8 cellular contexts compared by ENCODE assay signal in the genomic region with DNA sequence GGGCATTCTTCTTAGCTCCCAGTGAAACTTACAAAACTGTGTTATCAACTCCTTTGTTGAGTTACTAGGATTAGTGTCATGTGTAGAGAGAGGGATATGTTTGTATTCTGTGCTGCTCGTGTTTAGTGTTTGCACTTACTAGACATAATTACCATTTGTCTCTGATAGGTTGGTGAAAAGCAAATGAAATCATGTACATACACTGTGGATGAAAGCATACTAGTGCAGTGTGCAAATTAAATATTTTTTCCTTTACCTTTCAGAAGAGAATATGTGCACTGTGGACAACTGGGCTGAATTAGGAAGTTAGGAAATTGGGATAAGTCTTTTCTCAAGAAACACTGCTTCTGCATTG. TPM values are rescaled to one million over a fixed set of nuclear protein-coding genes. Genes with fewer than 3 reads are reported as not detected.
DNase-seq lines count a peak whose midpoint lies in the region; ATAC-seq and TF ChIP-seq lines count a peak whose summit lies in the region.

No MANE protein-coding gene starts in this region.

- H3K9me3 Mint-ChIP-seq in Caco-2 (ENCODE audit: unreplicated experiment) (no peaks in the 10 kb centered on the region), chondrocyte (ENCODE audit: low read depth) (no peaks in the 10 kb centered on the region)

- H3K14ac ChIP-seq in neuronal stem cell (ENCODE audit: low read length) = no peak overlapping the region

- H3K27me3 Mint-ChIP-seq in Caco-2 (ENCODE audit: insufficient read depth, unreplicated experiment) (no peaks in the 10 kb centered on the region), chondrocyte (ENCODE audit: low read depth) (no peaks in the 10 kb centered on the region)

- H3K18ac ChIP-seq in neuronal stem cell (ENCODE audit: low read length) = no peak overlapping the region

- no peak overlapping the region for H2BK12ac ChIP-seq in neuronal stem cell (ENCODE audit: low read length)

- H3K27ac Mint-ChIP-seq in Caco-2 (ENCODE audit: unreplicated experiment) = peak overlapping the region; percentile 57
- no peak overlapping the region for H3K27ac Mint-ChIP-seq in chondrocyte (ENCODE audit: unreplicated experiment)

- intact Hi-C loops in Caco-2 (cut with micrococcal nuclease; ENCODE audit: unreplicated experiment) = no loop called here

- H3K9me3 ChIP-seq in Caco-2 (no peaks in the 10 kb centered on the region), MG63 (no peaks in the 10 kb centered on the region), neuronal stem cell (replicated peaks in 1 of 2; ENCODE audit: control insufficient read depth in 2 of 2, insufficient read depth in 1 of 2, low read depth in 1 of 2, low read length in 2 of 2) (peaks cover 0 to 6% of the 10 kb centered on the region in 2 donors)

- POLR2A ChIA-PET in Caco-2 (lab: Charles Lee) = no interaction called here

- H3K36me3 Mint-ChIP-seq in Caco-2 (ENCODE audit: insufficient read depth, unreplicated experiment) (no peaks in the 10 kb centered on the region), chondrocyte (ENCODE audit: low read depth) (peaks cover 2% of the 10 kb centered on the region)

- H3K79me1 ChIP-seq in neuronal stem cell (ENCODE audit: low read depth, low read length) = peaks cover 5% of the 10 kb centered on the region

- peak overlapping the region; percentile 84 for H3K4me3 ChIP-seq in Caco-2 (ENCODE audit: low read depth, low read length)
- peak overlapping the region; percentile 97 for H3K4me3 ChIP-seq in MG63
- H3K4me3 ChIP-seq in neuronal stem cell (ENCODE audit: low read length in 2 of 2) = peak overlapping the region in 1 of 2 donors; percentile 93

- H4K8ac ChIP-seq in neuronal stem cell (ENCODE audit: low read depth, low read length) = no peak overlapping the region

- H3K4me1 ChIP-seq in Caco-2 = no peaks in the 10 kb centered on the region
- peaks cover 0 to 2% of the 10 kb centered on the region in 2 donors for H3K4me1 ChIP-seq in neuronal stem cell (ENCODE audit: control insufficient read depth in 2 of 2, insufficient read depth in 1 of 2, low read depth in 1 of 2, low read length in 2 of 2)

- H3K27ac ChIP-seq in neuronal stem cell (replicated peaks; ENCODE audit: low read length) = no peak overlapping the region

- H2BK120ac ChIP-seq in neuronal stem cell (ENCODE audit: low read depth, low read length) = no peak overlapping the region

- H2BK15ac ChIP-seq in neuronal stem cell (ENCODE audit: low read length) = no peak overlapping the region

- H3K4me1 Mint-ChIP-seq in Caco-2 (ENCODE audit: low read depth, unreplicated experiment) = peaks cover 8% of the 10 kb centered on the region
- H3K4me1 Mint-ChIP-seq in chondrocyte (ENCODE audit: low read depth) = peaks cover 27% of the 10 kb centered on the region

- no TSS peak for BruUV-seq in Caco-2 (replicated peaks; lab: Mats Ljungman, UMichigan)

- no CpG with 5 or more reads among the region's 1 CpG for WGBS in neuronal stem cell (ENCODE audit: extremely low coverage in 2 of 2, insufficient read length in 2 of 2, insufficient replicate concordance in 1 of 2), 2 donors

- H4K91ac ChIP-seq in neuronal stem cell (ENCODE audit: low read depth, low read length, poor library complexity) = no peak overlapping the region

- H3K23ac ChIP-seq in neuronal stem cell (ENCODE audit: low read depth, low read length, poor library complexity) = no peak overlapping the region

- H3K4ac ChIP-seq in neuronal stem cell (ENCODE audit: low read length) = no peak overlapping the region

- H3K4me3 Mint-ChIP-seq in Caco-2 (ENCODE audit: unreplicated experiment) (peak overlapping the region; percentile 94), chondrocyte (ENCODE audit: unreplicated experiment) (peak overlapping the region; percentile 98)

- no peaks in the 10 kb centered on the region for H3K27me3 ChIP-seq in Caco-2 (replicated peaks; ENCODE audit: control insufficient read depth, insufficient read depth, low read length)
- H3K27me3 ChIP-seq in MG63 = no peaks in the 10 kb centered on the region
- no peaks in the 10 kb centered on the region for H3K27me3 ChIP-seq in neuronal stem cell (ENCODE audit: control insufficient read depth in 3 of 3, insufficient read depth in 3 of 3, low read depth in 1 of 3, low read length in 3 of 3)

- no peaks in the 10 kb centered on the region for H3K36me3 ChIP-seq in Caco-2 (ENCODE audit: control insufficient read depth, insufficient read depth, low read length)
- peaks cover 2% of the 10 kb centered on the region for H3K36me3 ChIP-seq in MG63
- peaks cover 1 to 15% of the 10 kb centered on the region in 2 donors for H3K36me3 ChIP-seq in neuronal stem cell (replicated peaks in 1 of 2; ENCODE audit: control insufficient read depth in 2 of 2, insufficient read depth in 2 of 2, low read length in 2 of 2)

- TF ChIP-seq CTCF in Caco-2 (IDR thresholded peaks at IDR 0.05; ENCODE audit: insufficient read depth in 1 of 2, low read depth in 1 of 2, low read length in 1 of 2, severe bottlenecking in 1 of 2, unreplicated experiment in 1 of 2) = no peak
- no peak for TF ChIP-seq CTCF in chondrocyte (IDR thresholded peaks at IDR 0.05)

- H3K9ac ChIP-seq in neuronal stem cell (ENCODE audit: low read depth, low read length, poor library complexity) = no peak overlapping the region

- CTCF ChIA-PET in Caco-2 (lab: Charles Lee) = no interaction called here

- ATAC-seq in GM21786 (IDR thresholded peaks at IDR 0.05; ENCODE audit: unreplicated experiment) = no peak

- H2AFZ ChIP-seq in neuronal stem cell (ENCODE audit: low read length) = peak overlapping the region; percentile 97

- no peak overlapping the region for H2AK5ac ChIP-seq in neuronal stem cell (ENCODE audit: low read depth, low read length)

- peak overlapping the region; percentile 70 for H3K4me2 ChIP-seq in neuronal stem cell (ENCODE audit: insufficient read depth, low read length, poor library complexity, severe bottlenecking)

- DNase-seq in Caco-2 = no peak
- DNase-seq in MG63 = no peak
- no peak for DNase-seq in chondrocyte (ENCODE audit: low spot score)
- no peak for DNase-seq in neuronal stem cell (ENCODE audit: low spot score)
- DNase-seq in kidney glomerular epithelial cell (lab: John Stamatoyannopoulos, UW) = no peak
- DNase-seq in HPDE6-E6E7 (ENCODE audit: extremely low spot score) = no peak
- no peak for DNase-seq in GF-D8 (lab: John Stamatoyannopoulos, UW)

- H2BK5ac ChIP-seq in neuronal stem cell (ENCODE audit: low read length) = no peak overlapping the region

RNA-seq across cellular contexts. Expression of a gene that starts 1.2 kb away (rescaled TPM):
- total RNA-seq in Caco-2 (2022) (3.9 and 4.9 TPM in 2 replicates), chondrocyte (6.3 to 10.4 TPM (median 6.3 TPM) in 3 replicates)
- 1.8 and 2.4 TPM in 2 replicates for total RNA-seq in MG63 (2014; rRNA removed; shearing (Covaris generic); ENCODE audit: low replicate concordance)
- 6.0 TPM for polyA plus RNA-seq in neuronal stem cell (2013, experiment 1 of 2)
- polyA plus RNA-seq in neuronal stem cell (2013, experiment 2 of 2) = 6.5 TPM

RNA-seq across cellular contexts. Expression of a gene that starts 1.3 kb away (rescaled TPM):
- 40.7 and 49.7 TPM in 2 replicates for total RNA-seq in Caco-2 (2022)
- total RNA-seq in MG63 (2014; rRNA removed; shearing (Covaris generic); ENCODE audit: low replicate concordance) = 127 and 137 TPM in 2 replicates
- total RNA-seq in chondrocyte = 75.5 to 111 TPM (median 107 TPM) in 3 replicates
- polyA plus RNA-seq in neuronal stem cell (2013, experiment 1 of 2) = 215 TPM
- 213 TPM for polyA plus RNA-seq in neuronal stem cell (2013, experiment 2 of 2)
